ENCODE assay signal across 12 cellular contexts in the genomic region with DNA sequence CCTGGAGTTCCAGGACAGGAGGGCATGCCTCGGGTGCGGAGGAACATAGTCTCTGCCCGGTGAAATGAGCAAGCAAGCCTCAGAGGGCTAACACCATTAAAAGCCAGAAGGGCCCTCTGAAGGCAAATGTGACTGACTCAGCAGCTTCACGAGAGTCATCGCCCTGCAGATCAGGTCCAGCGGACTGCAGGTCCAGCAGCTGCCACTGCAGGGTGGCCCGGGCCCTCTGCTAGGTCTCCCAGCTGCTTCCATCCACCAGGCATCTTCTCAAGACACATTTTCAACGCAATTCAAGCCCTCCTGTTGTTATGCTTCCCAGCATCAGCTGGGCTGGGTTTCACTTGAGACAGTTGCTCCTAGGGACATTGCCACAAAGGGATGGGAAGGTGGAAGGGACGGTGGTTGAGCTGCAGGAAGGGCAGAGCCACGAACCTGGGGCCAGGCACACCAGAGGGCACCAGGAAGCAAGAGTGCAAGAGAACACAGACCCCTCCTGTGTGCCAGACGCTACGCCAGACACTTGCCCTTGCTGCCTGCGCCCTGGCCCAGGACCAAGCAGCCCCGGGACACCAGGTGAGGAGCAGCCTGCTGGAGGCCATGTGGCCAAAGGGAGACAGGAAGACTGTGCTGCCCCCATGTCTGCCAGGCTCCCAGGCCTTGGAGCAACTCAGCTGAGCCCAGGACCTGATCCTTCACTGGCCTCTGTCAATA.
DNase-seq lines count a peak whose midpoint lies in the region; ATAC-seq, FAIRE-seq and TF ChIP-seq lines count a peak whose summit lies in the region.
"Had no signal": no experiment of that assay in that cellular context is flagged by ENCODE, and none has a peak within 500 bp of the region (broad histone marks: within the 10 kb centered on the region; RNA-seq: fewer than 3 reads in every experiment).

No MANE protein-coding gene starts in this region.

- peak; percentile 20 for FAIRE-seq in GM12891 (lab: Jason Lieb, UNC)
- FAIRE-seq: GM12878 had no signal

- H3K9me3 ChIP-seq in stomach smooth muscle (ENCODE audit: control insufficient read depth in 2 of 2, low read length in 2 of 2): no peaks in the 10 kb centered on the region

- TF ChIP-seq POLR2A in GM12891 (IDR thresholded peaks at IDR 0.05; ENCODE audit: low read depth, low read length): no peak

- no peaks in the 10 kb centered on the region for H3K27me3 ChIP-seq in stomach smooth muscle (ENCODE audit: control insufficient read depth in 1 of 2, insufficient read depth in 2 of 2, low read length in 2 of 2)

- H3K4me1 ChIP-seq in stomach smooth muscle (ENCODE audit: control insufficient read depth, insufficient read depth, low read length): peaks cover 62% of the 10 kb centered on the region

- peak overlapping the region; percentile 74 for H3K27ac ChIP-seq in stomach smooth muscle (ENCODE audit: low read length)
- H3K27ac ChIP-seq: KMS-11, SK-N-MC had no signal

- ATAC-seq in SK-N-SH treated with all-trans-retinoic acid at 6 μM for 48 hours (peak; percentile 10; the same call in 1 of the 3 replicates), HG02759 (IDR thresholded peaks at IDR 0.05; ENCODE audit: unreplicated experiment) (no peak)
- ATAC-seq: activated T-cell treated with anti-CD3 and anti-CD28 coated beads, Interleukin-2, amount 50 U/mL, for 4 hours; GM12878 had no signal

- peak overlapping the region in 1 of 2 donors; percentile 29 for H3K4me3 ChIP-seq in stomach smooth muscle (ENCODE audit: low read length in 2 of 2)
- H3K4me3 ChIP-seq: GM12878, SK-N-MC had no signal

- H3K36me3 ChIP-seq in stomach smooth muscle (ENCODE audit: control insufficient read depth in 2 of 2, insufficient read depth in 2 of 2, low read length in 2 of 2): peaks cover 0 to 2% of the 10 kb centered on the region in 2 donors

- no peak overlapping the region for H3K9ac ChIP-seq in stomach smooth muscle (ENCODE audit: low read length in 2 of 2)
- H3K9ac ChIP-seq: KMS-11 had no signal

- DNase-seq in GM12891 (ENCODE audit: insufficient read length, low spot score) (no peak), glomerular visceral epithelial cell (ENCODE audit: extremely low spot score) (peak; percentile 55), NCI-H1092 (lab: John Stamatoyannopoulos, UW) (no peak), activated gamma-delta T cell treated with Interleukin-2 at 50 U/mL for 16 hours (no peak), NCI-H748 treated with DMSO at 0.1 percent for 48 hours (lab: John Stamatoyannopoulos, UW) (no peak)
- DNase-seq: activated T-cell treated with anti-CD3 and anti-CD28 coated beads, Interleukin-2, amount 50 U/mL, for 4 hours had no signal

TF ChIP-seq in GM12891, 5 proteins besides CTCF, POLR2A, EP300 and RAD21:
- TF ChIP-seq POU2F2 (IDR thresholded peaks at IDR 0.05; ENCODE audit: low read depth, low read length): no peak
- no peak for TF ChIP-seq SPI1 (IDR thresholded peaks at IDR 0.05; ENCODE audit: low read depth, low read length)
- no peak for TF ChIP-seq TAF1 (IDR thresholded peaks at IDR 0.05; ENCODE audit: low read depth, low read length)
- no peak for TF ChIP-seq POLR2AphosphoS5 (IDR thresholded peaks at IDR 0.05; ENCODE audit: low read depth, low read length)

TF ChIP-seq in SK-N-SH treated with all-trans-retinoic acid at 6 μM for 48 hours, 23 proteins besides CTCF, POLR2A, EP300 and RAD21:
- TF ChIP-seq BACH2 (CRISPR knock-in tag; IDR thresholded peaks at IDR 0.05; ENCODE audit: borderline replicate concordance): no peak
- no peak for TF ChIP-seq ESRRG (CRISPR knock-in tag; IDR thresholded peaks at IDR 0.05)
- TF ChIP-seq SNAI2 (CRISPR knock-in tag; IDR thresholded peaks at IDR 0.05): no peak
- TF ChIP-seq TCF4 (CRISPR knock-in tag; IDR thresholded peaks at IDR 0.05; ENCODE audit: borderline replicate concordance): peak; percentile 65; the same call in 1 of the 2 replicates
- TF ChIP-seq, protein P1, sequence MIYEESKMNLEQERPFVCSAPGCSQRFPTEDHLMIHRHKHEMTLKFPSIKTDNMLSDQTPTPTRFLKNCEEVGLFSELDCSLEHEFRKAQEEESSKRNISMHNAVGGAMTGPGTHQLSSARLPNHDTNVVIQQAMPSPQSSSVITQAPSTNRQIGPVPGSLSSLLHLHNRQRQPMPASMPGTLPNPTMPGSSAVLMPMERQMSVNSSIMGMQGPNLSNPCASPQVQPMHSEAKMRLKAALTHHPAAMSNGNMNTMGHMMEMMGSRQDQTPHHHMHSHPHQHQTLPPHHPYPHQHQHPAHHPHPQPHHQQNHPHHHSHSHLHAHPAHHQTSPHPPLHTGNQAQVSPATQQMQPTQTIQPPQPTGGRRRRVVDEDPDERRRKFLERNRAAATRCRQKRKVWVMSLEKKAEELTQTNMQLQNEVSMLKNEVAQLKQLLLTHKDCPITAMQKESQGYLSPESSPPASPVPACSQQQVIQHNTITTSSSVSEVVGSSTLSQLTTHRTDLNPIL (CRISPR knock-in tag; IDR thresholded peaks at IDR 0.05; ENCODE audit: low read depth): no peak
- TF ChIP-seq OSR1 (CRISPR knock-in tag; IDR thresholded peaks at IDR 0.05): no peak
- TF ChIP-seq, protein P2, sequence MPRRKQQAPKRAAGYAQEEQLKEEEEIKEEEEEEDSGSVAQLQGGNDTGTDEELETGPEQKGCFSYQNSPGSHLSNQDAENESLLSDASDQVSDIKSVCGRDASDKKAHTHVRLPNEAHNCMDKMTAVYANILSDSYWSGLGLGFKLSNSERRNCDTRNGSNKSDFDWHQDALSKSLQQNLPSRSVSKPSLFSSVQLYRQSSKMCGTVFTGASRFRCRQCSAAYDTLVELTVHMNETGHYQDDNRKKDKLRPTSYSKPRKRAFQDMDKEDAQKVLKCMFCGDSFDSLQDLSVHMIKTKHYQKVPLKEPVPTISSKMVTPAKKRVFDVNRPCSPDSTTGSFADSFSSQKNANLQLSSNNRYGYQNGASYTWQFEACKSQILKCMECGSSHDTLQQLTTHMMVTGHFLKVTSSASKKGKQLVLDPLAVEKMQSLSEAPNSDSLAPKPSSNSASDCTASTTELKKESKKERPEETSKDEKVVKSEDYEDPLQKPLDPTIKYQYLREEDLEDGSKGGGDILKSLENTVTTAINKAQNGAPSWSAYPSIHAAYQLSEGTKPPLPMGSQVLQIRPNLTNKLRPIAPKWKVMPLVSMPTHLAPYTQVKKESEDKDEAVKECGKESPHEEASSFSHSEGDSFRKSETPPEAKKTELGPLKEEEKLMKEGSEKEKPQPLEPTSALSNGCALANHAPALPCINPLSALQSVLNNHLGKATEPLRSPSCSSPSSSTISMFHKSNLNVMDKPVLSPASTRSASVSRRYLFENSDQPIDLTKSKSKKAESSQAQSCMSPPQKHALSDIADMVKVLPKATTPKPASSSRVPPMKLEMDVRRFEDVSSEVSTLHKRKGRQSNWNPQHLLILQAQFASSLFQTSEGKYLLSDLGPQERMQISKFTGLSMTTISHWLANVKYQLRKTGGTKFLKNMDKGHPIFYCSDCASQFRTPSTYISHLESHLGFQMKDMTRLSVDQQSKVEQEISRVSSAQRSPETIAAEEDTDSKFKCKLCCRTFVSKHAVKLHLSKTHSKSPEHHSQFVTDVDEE (CRISPR knock-in tag; IDR thresholded peaks at IDR 0.05): no peak
- no peak for TF ChIP-seq ZC3H10 (CRISPR knock-in tag; IDR thresholded peaks at IDR 0.05)
